Comparison of ENCODE assay signal across 12 cellular contexts in genomic region chr1:53599461-53599860, GRCh38.
DNase-seq lines count a peak whose midpoint lies in the region; ATAC-seq lines count a peak whose summit lies in the region.
"Had no signal": no experiment of that assay in that cellular context is flagged by ENCODE, and none has a peak within 500 bp of the region (broad histone marks: within the 10 kb centered on the region; RNA-seq: fewer than 3 reads in every experiment).

No MANE protein-coding gene starts in this region.

- DNase-seq in activated effector memory CD4-positive, alpha-beta T cell treated with anti-CD3 and anti-CD28 coated beads, Interleukin-2, amount 50 U/mL, for 16 hours: peak; percentile 21
- DNase-seq in activated effector memory CD4-positive, alpha-beta T cell treated with Interleukin-2 at 50 U/mL for 16 hours: no peak
- DNase-seq in effector memory CD8-positive, alpha-beta T cell: no peak
- DNase-seq in posterior vena cava (ENCODE audit: low spot score): peak; percentile 60
- DNase-seq in activated CD4-positive, CD25-positive, alpha-beta regulatory T cell (lab: John Stamatoyannopoulos, UW): no peak
- DNase-seq: ACHN; CD4-positive, CD25-positive, alpha-beta regulatory T cell; DMS53; GF-D8 had no signal

- intact Hi-C loops in posterior vena cava (cut with DNase I): loop anchor here in 1 of 2 donors (10.0 kb wide), 1 partner anchor 115 kb away; no protein-coding TSS in a partner anchor

- H3K9me3 Mint-ChIP-seq in effector memory CD8-positive, alpha-beta T cell: no peaks in the 10 kb centered on the region
- no peaks in the 10 kb centered on the region for H3K9me3 Mint-ChIP-seq in stimulated activated memory B cell treated with anti-CD40 and anti-IgM and Interleukin-4, amounts not matched to agents 10 μg/mL and 1 μg/mL and 100 μg/mL, for 72 hours
- H3K9me3 Mint-ChIP-seq: CD4-positive, CD25-positive, alpha-beta regulatory T cell had no signal

- H3K4me3 Mint-ChIP-seq in effector memory CD8-positive, alpha-beta T cell: no peak overlapping the region
- H3K4me3 Mint-ChIP-seq in stimulated activated memory B cell treated with anti-CD40 and anti-IgM and Interleukin-4, amounts not matched to agents 10 μg/mL and 1 μg/mL and 100 μg/mL, for 72 hours: no peak overlapping the region
- H3K4me3 Mint-ChIP-seq: CD4-positive, CD25-positive, alpha-beta regulatory T cell had no signal

- no peaks in the 10 kb centered on the region for H3K27me3 Mint-ChIP-seq in effector memory CD8-positive, alpha-beta T cell
- peaks cover 13% of the 10 kb centered on the region for H3K27me3 Mint-ChIP-seq in stimulated activated memory B cell treated with anti-CD40 and anti-IgM and Interleukin-4, amounts not matched to agents 10 μg/mL and 1 μg/mL and 100 μg/mL, for 72 hours
- H3K27me3 Mint-ChIP-seq: CD4-positive, CD25-positive, alpha-beta regulatory T cell had no signal

- H3K36me3 Mint-ChIP-seq in effector memory CD8-positive, alpha-beta T cell (ENCODE audit: insufficient read depth): peaks cover 3% of the 10 kb centered on the region
- H3K36me3 Mint-ChIP-seq in stimulated activated memory B cell treated with anti-CD40 and anti-IgM and Interleukin-4, amounts not matched to agents 10 μg/mL and 1 μg/mL and 100 μg/mL, for 72 hours: no peaks in the 10 kb centered on the region
- H3K36me3 Mint-ChIP-seq: CD4-positive, CD25-positive, alpha-beta regulatory T cell had no signal

- peak overlapping the region; percentile 63 to 79 for H3K27ac Mint-ChIP-seq in effector memory CD8-positive, alpha-beta T cell
- H3K27ac Mint-ChIP-seq in stimulated activated memory B cell treated with anti-CD40 and anti-IgM and Interleukin-4, amounts not matched to agents 10 μg/mL and 1 μg/mL and 100 μg/mL, for 72 hours: no peak overlapping the region

- H3K4me1 Mint-ChIP-seq in effector memory CD8-positive, alpha-beta T cell (ENCODE audit: low read depth in 2 of 2): peaks cover 23 to 28% of the 10 kb centered on the region in 2 donors
- no peaks in the 10 kb centered on the region for H3K4me1 Mint-ChIP-seq in stimulated activated memory B cell treated with anti-CD40 and anti-IgM and Interleukin-4, amounts not matched to agents 10 μg/mL and 1 μg/mL and 100 μg/mL, for 72 hours

- no peak for ATAC-seq in effector memory CD8-positive, alpha-beta T cell (replicated peaks)
- ATAC-seq in stimulated activated memory B cell treated with anti-CD40 and anti-IgM and Interleukin-4, amounts not matched to agents 10 μg/mL and 1 μg/mL and 100 μg/mL, for 72 hours: peak; percentile 26
- ATAC-seq in HG03139 (IDR thresholded peaks at IDR 0.05; ENCODE audit: unreplicated experiment) (no peak), HG03442 (IDR thresholded peaks at IDR 0.05; ENCODE audit: unreplicated experiment) (no peak)

Comparison
In these comparisons a context has a peak if more than half of its experiments do, and no peak if none do; other contexts are left out.
1. DNase-seq: peak in activated effector memory CD4-positive, alpha-beta T cell treated with anti-CD3 and anti-CD28 coated beads, Interleukin-2, amount 50 U/mL, for 16 hours (single experiment) and posterior vena cava (single experiment); none in activated effector memory CD4-positive, alpha-beta T cell treated with Interleukin-2 at 50 U/mL for 16 hours (single experiment), effector memory CD8-positive, alpha-beta T cell (0 of 3) and activated CD4-positive, CD25-positive, alpha-beta regulatory T cell (0 of 4).